2 cellular contexts compared by ENCODE assay signal in the genomic region with DNA sequence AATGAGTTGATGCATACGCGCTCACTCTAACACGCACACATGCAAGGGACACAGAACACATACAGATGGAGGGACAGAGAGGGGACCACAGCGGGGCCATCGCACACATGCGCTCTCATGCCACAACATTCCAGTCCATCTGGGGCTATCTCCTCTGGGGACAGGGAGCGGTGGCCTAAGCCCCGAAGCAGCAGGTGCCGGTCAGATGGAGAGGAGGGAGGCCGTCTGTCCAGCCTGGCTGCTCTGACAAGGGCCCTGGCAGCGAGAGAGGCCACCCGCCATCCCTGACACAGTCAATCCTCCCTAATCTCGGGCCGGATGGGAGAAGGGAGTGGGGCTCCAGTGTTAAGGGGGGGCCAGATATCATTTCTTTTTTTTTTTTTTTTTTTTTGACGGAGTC.
TF ChIP-seq lines count a peak whose summit lies in the region.

No MANE protein-coding gene starts in this region.

TF ChIP-seq in HCT116, 20 proteins besides CTCF, POLR2A, EP300 and RAD21:
- TF ChIP-seq ZFX (IDR thresholded peaks at IDR 0.05) (no peak), EZH2 (IDR thresholded peaks at IDR 0.05) (no peak), FOSL1 (IDR thresholded peaks at IDR 0.05; ENCODE audit: low read depth) (no peak), ZNF274 (IDR thresholded peaks at IDR 0.05; ENCODE audit: low read depth, low read length) (no peak), EZH2phosphoT487 (IDR thresholded peaks at IDR 0.05; ENCODE audit: borderline replicate concordance) (no peak), TCF7L2 (IDR thresholded peaks at IDR 0.05; ENCODE audit: borderline replicate concordance, extremely low read depth, insufficient read depth, insufficient read length) (no peak), SP1 (IDR thresholded peaks at IDR 0.05; ENCODE audit: low read depth) (no peak)
- TF ChIP-seq, protein P1, sequence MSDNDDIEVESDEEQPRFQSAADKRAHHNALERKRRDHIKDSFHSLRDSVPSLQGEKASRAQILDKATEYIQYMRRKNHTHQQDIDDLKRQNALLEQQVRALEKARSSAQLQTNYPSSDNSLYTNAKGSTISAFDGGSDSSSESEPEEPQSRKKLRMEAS (IDR thresholded peaks at IDR 0.05): no peak
- TF ChIP-seq, protein P2, sequence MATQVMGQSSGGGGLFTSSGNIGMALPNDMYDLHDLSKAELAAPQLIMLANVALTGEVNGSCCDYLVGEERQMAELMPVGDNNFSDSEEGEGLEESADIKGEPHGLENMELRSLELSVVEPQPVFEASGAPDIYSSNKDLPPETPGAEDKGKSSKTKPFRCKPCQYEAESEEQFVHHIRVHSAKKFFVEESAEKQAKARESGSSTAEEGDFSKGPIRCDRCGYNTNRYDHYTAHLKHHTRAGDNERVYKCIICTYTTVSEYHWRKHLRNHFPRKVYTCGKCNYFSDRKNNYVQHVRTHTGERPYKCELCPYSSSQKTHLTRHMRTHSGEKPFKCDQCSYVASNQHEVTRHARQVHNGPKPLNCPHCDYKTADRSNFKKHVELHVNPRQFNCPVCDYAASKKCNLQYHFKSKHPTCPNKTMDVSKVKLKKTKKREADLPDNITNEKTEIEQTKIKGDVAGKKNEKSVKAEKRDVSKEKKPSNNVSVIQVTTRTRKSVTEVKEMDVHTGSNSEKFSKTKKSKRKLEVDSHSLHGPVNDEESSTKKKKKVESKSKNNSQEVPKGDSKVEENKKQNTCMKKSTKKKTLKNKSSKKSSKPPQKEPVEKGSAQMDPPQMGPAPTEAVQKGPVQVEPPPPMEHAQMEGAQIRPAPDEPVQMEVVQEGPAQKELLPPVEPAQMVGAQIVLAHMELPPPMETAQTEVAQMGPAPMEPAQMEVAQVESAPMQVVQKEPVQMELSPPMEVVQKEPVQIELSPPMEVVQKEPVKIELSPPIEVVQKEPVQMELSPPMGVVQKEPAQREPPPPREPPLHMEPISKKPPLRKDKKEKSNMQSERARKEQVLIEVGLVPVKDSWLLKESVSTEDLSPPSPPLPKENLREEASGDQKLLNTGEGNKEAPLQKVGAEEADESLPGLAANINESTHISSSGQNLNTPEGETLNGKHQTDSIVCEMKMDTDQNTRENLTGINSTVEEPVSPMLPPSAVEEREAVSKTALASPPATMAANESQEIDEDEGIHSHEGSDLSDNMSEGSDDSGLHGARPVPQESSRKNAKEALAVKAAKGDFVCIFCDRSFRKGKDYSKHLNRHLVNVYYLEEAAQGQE (IDR thresholded peaks at IDR 0.05; ENCODE audit: low read depth): no peak
- TF ChIP-seq, protein P3, sequence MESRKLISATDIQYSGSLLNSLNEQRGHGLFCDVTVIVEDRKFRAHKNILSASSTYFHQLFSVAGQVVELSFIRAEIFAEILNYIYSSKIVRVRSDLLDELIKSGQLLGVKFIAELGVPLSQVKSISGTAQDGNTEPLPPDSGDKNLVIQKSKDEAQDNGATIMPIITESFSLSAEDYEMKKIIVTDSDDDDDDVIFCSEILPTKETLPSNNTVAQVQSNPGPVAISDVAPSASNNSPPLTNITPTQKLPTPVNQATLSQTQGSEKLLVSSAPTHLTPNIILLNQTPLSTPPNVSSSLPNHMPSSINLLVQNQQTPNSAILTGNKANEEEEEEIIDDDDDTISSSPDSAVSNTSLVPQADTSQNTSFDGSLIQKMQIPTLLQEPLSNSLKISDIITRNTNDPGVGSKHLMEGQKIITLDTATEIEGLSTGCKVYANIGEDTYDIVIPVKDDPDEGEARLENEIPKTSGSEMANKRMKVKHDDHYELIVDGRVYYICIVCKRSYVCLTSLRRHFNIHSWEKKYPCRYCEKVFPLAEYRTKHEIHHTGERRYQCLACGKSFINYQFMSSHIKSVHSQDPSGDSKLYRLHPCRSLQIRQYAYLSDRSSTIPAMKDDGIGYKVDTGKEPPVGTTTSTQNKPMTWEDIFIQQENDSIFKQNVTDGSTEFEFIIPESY (IDR thresholded peaks at IDR 0.05; ENCODE audit: extremely low read depth, insufficient replicate concordance, low read length): no peak

TF ChIP-seq in GM12878, 131 proteins besides CTCF, POLR2A, EP300 and RAD21:
- TF ChIP-seq FOS (IDR thresholded peaks at IDR 0.05; ENCODE audit: borderline replicate concordance, extremely low read depth, insufficient read length) (no peak), EGR1 (IDR thresholded peaks at IDR 0.05; ENCODE audit: borderline replicate concordance in 1 of 2, low read depth in 2 of 2, low read length in 2 of 2) (no peak), HDGF (IDR thresholded peaks at IDR 0.05) (no peak), RAD51 (IDR thresholded peaks at IDR 0.05) (no peak), PML (IDR thresholded peaks at IDR 0.05; ENCODE audit: low read length) (no peak), MTA2 (IDR thresholded peaks at IDR 0.05; ENCODE audit: low read depth) (no peak), SMAD1 (IDR thresholded peaks at IDR 0.05; ENCODE audit: low read depth, partially characterized antibody) (no peak), YY1 (IDR thresholded peaks at IDR 0.05; ENCODE audit: low read depth, low read length) (no peak), ZZZ3 (IDR thresholded peaks at IDR 0.05; ENCODE audit: control insufficient read depth, insufficient read length, low read depth) (no peak)
- TF ChIP-seq, protein P4, sequence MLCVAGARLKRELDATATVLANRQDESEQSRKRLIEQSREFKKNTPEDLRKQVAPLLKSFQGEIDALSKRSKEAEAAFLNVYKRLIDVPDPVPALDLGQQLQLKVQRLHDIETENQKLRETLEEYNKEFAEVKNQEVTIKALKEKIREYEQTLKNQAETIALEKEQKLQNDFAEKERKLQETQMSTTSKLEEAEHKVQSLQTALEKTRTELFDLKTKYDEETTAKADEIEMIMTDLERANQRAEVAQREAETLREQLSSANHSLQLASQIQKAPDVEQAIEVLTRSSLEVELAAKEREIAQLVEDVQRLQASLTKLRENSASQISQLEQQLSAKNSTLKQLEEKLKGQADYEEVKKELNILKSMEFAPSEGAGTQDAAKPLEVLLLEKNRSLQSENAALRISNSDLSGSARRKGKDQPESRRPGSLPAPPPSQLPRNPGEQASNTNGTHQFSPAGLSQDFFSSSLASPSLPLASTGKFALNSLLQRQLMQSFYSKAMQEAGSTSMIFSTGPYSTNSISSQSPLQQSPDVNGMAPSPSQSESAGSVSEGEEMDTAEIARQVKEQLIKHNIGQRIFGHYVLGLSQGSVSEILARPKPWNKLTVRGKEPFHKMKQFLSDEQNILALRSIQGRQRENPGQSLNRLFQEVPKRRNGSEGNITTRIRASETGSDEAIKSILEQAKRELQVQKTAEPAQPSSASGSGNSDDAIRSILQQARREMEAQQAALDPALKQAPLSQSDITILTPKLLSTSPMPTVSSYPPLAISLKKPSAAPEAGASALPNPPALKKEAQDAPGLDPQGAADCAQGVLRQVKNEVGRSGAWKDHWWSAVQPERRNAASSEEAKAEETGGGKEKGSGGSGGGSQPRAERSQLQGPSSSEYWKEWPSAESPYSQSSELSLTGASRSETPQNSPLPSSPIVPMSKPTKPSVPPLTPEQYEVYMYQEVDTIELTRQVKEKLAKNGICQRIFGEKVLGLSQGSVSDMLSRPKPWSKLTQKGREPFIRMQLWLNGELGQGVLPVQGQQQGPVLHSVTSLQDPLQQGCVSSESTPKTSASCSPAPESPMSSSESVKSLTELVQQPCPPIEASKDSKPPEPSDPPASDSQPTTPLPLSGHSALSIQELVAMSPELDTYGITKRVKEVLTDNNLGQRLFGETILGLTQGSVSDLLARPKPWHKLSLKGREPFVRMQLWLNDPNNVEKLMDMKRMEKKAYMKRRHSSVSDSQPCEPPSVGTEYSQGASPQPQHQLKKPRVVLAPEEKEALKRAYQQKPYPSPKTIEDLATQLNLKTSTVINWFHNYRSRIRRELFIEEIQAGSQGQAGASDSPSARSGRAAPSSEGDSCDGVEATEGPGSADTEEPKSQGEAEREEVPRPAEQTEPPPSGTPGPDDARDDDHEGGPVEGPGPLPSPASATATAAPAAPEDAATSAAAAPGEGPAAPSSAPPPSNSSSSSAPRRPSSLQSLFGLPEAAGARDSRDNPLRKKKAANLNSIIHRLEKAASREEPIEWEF (IDR thresholded peaks at IDR 0.05; ENCODE audit: insufficient replicate concordance, low read depth, low read length): no peak
- TF ChIP-seq, protein P5, sequence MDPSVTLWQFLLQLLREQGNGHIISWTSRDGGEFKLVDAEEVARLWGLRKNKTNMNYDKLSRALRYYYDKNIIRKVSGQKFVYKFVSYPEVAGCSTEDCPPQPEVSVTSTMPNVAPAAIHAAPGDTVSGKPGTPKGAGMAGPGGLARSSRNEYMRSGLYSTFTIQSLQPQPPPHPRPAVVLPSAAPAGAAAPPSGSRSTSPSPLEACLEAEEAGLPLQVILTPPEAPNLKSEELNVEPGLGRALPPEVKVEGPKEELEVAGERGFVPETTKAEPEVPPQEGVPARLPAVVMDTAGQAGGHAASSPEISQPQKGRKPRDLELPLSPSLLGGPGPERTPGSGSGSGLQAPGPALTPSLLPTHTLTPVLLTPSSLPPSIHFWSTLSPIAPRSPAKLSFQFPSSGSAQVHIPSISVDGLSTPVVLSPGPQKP (IDR thresholded peaks at IDR 0.05; ENCODE audit: low read depth, low read length): no peak
- TF ChIP-seq, protein P2 (IDR thresholded peaks at IDR 0.05; ENCODE audit: low read depth, low read length): no peak
- TF ChIP-seq, protein P6, sequence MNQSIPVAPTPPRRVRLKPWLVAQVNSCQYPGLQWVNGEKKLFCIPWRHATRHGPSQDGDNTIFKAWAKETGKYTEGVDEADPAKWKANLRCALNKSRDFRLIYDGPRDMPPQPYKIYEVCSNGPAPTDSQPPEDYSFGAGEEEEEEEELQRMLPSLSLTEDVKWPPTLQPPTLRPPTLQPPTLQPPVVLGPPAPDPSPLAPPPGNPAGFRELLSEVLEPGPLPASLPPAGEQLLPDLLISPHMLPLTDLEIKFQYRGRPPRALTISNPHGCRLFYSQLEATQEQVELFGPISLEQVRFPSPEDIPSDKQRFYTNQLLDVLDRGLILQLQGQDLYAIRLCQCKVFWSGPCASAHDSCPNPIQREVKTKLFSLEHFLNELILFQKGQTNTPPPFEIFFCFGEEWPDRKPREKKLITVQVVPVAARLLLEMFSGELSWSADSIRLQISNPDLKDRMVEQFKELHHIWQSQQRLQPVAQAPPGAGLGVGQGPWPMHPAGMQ (IDR thresholded peaks at IDR 0.05; ENCODE audit: borderline replicate concordance): no peak
